Comparison of ENCODE assay signal across 8 cellular contexts in genomic region chr19:9621156-9622037, GRCh38. TPM values are rescaled to one million over a fixed set of nuclear protein-coding genes. Genes with fewer than 3 reads are reported as not detected.
DNase-seq lines count a peak whose midpoint lies in the region; ATAC-seq, FAIRE-seq and TF ChIP-seq lines count a peak whose summit lies in the region.

Gene ZNF561, minus strand, starts transcription at chr19:9621232. Its CDS starts 1,776 bp downstream, at chr19:9619456.

- no peaks in the 10 kb centered on the region for H3K9me2 ChIP-seq in SU-DHL-6 (replicated peaks; ENCODE audit: insufficient read depth, low read length)

- H3K27ac Mint-ChIP-seq in HFFc6 = peak within 1 kb of the TSS; percentile 100
- peak within 1 kb of the TSS; percentile 100 for H3K27ac Mint-ChIP-seq in activated naive CD8-positive, alpha-beta T cell treated with anti-CD3 and anti-CD28 coated beads, Interleukin-2, amount 10 ng/mL, durations not matched to agents 7 days and 5 days

- H3K9me3 ChIP-seq in SU-DHL-6 (ENCODE audit: insufficient read depth, low read length) (no peaks in the 10 kb centered on the region), pancreas (no peaks in the 10 kb centered on the region), thyroid gland (no peaks in the 10 kb centered on the region)

- peaks cover 5% of the 10 kb centered on the region for H3K27me3 Mint-ChIP-seq in HFFc6 (ENCODE audit: insufficient read depth)
- H3K27me3 Mint-ChIP-seq in activated naive CD8-positive, alpha-beta T cell treated with anti-CD3 and anti-CD28 coated beads, Interleukin-2, amount 10 ng/mL, durations not matched to agents 7 days and 5 days = no peaks in the 10 kb centered on the region

- H3K4me3 ChIP-seq in SU-DHL-6 (ENCODE audit: insufficient read depth, low read length, poor library complexity, severe bottlenecking) = peak within 1 kb of the TSS; percentile 83
- peak within 1 kb of the TSS; percentile 43 to 92 (median 84) for H3K4me3 ChIP-seq in pancreas
- peak within 1 kb of the TSS; percentile 68 to 87 (median 68) for H3K4me3 ChIP-seq in thyroid gland (replicated peaks in 1 of 3)

- H3K4me3 Mint-ChIP-seq in HFFc6 = peak within 1 kb of the TSS; percentile 100
- H3K4me3 Mint-ChIP-seq in activated naive CD8-positive, alpha-beta T cell treated with anti-CD3 and anti-CD28 coated beads, Interleukin-2, amount 10 ng/mL, durations not matched to agents 7 days and 5 days = peak within 1 kb of the TSS; percentile 97

- peak; percentile 86 for ATAC-seq in activated naive CD8-positive, alpha-beta T cell treated with anti-CD3 and anti-CD28 coated beads, Interleukin-2, amount 10 ng/mL, durations not matched to agents 7 days and 5 days (ENCODE audit: low read depth)
- peak; percentile 96 for ATAC-seq in Right ventricle myocardium superior (ENCODE audit: poor library complexity)
- peak; percentile 93 to 96 (median 95) for ATAC-seq in pancreas

- H3F3A ChIP-seq in SU-DHL-6 (ENCODE audit: insufficient read depth) = no peaks in the 10 kb centered on the region

- peaks cover 31% of the 10 kb centered on the region for H3K36me3 Mint-ChIP-seq in HFFc6 (ENCODE audit: low read depth)
- peaks cover 30% of the 10 kb centered on the region for H3K36me3 Mint-ChIP-seq in activated naive CD8-positive, alpha-beta T cell treated with anti-CD3 and anti-CD28 coated beads, Interleukin-2, amount 10 ng/mL, durations not matched to agents 7 days and 5 days

- no peak for TF ChIP-seq CTCF in HFFc6 (IDR thresholded peaks at IDR 0.05)
- no peak for TF ChIP-seq CTCF in SU-DHL-6 (IDR thresholded peaks at IDR 0.05; ENCODE audit: insufficient read depth, low read length, poor library complexity, severe bottlenecking)
- no peak for TF ChIP-seq CTCF in pancreas (IDR thresholded peaks at IDR 0.05)
- no peak for TF ChIP-seq CTCF in thyroid gland (IDR thresholded peaks at IDR 0.05)

- intact Hi-C loops in Right ventricle myocardium superior (cut with DNase I) (no loop called here), pancreas (cut with DNase I) (no loop called here), thyroid gland (cut with DNase I) (no loop called here)

- H4K20me1 ChIP-seq in SU-DHL-6 (ENCODE audit: low read depth, low read length) = no peaks in the 10 kb centered on the region

- 1 to 2% methylated on average over 33 of the region's 33 CpGs for whole genome bisulfite sequencing in pancreas, 2 donors
- WGBS in thyroid gland, 2 donors = 0 to 1% methylated on average over 27 to 31 of the region's 33 CpGs

- H3K4me1 ChIP-seq in pancreas (peaks cover 5 to 13% (median 5%) of the 10 kb centered on the region in 3 donors), thyroid gland (peaks cover 8 to 14% of the 10 kb centered on the region in 2 donors)

- in situ Hi-C loops in G401 (cut with HindIII; ENCODE audit: low sequenced_read_pairs) = no loop called here

- H3K36me3 ChIP-seq in SU-DHL-6 (ENCODE audit: low read length) = no peaks in the 10 kb centered on the region
- H3K36me3 ChIP-seq in pancreas = peaks cover 8 to 30% (median 23%) of the 10 kb centered on the region in 3 donors
- H3K36me3 ChIP-seq in thyroid gland = peaks cover 26 to 27% of the 10 kb centered on the region in 2 donors

- H3K4me1 Mint-ChIP-seq in HFFc6 (ENCODE audit: low read depth) = peaks cover 30% of the 10 kb centered on the region
- peaks cover 19% of the 10 kb centered on the region for H3K4me1 Mint-ChIP-seq in activated naive CD8-positive, alpha-beta T cell treated with anti-CD3 and anti-CD28 coated beads, Interleukin-2, amount 10 ng/mL, durations not matched to agents 7 days and 5 days

- peak; percentile 86 for DNase-seq in G401 (ENCODE audit: low spot score)
- peak; percentile 82 for DNase-seq in HFFc6
- DNase-seq in NCI-H1105 treated with DMSO at 0.1 percent for 48 hours (lab: John Stamatoyannopoulos, UW) = peak; percentile 84
- peak; percentile 88 for DNase-seq in activated naive CD8-positive, alpha-beta T cell treated with anti-CD3 and anti-CD28 coated beads, Interleukin-2, amount 10 ng/mL, durations not matched to agents 7 days and 5 days
- DNase-seq in Right ventricle myocardium superior = peak; percentile 92
- peak; percentile 75 to 91 (median 84) for DNase-seq in pancreas
- DNase-seq in thyroid gland = peak; percentile 81 to 87

- peak within 1 kb of the TSS; percentile 81 for H2AFZ ChIP-seq in SU-DHL-6 (ENCODE audit: low read depth, low read length, severe bottlenecking)

- H3K9ac ChIP-seq in SU-DHL-6 (ENCODE audit: low read length) = peak within 1 kb of the TSS; percentile 74

- H3K9me3 Mint-ChIP-seq in HFFc6 = peaks cover 8% of the 10 kb centered on the region; the same call in 1 of the 2 replicates
- H3K9me3 Mint-ChIP-seq in activated naive CD8-positive, alpha-beta T cell treated with anti-CD3 and anti-CD28 coated beads, Interleukin-2, amount 10 ng/mL, durations not matched to agents 7 days and 5 days = peaks cover 2% of the 10 kb centered on the region

- H3K27ac ChIP-seq in SU-DHL-6 (ENCODE audit: low read depth, low read length) (peak within 1 kb of the TSS; percentile 78), pancreas (peak within 1 kb of the TSS; percentile 86 to 97 (median 90)), thyroid gland (peak within 1 kb of the TSS; percentile 86 to 95 (median 91))

- POLR2A ChIA-PET in activated naive CD8-positive, alpha-beta T cell treated with anti-CD3 and anti-CD28 coated beads, Interleukin-2, amount 10 ng/mL, durations not matched to agents 7 days and 5 days (lab: Charles Lee) = interaction anchor here (1.0 to 1.2 kb wide), 5 partner anchors 147 to 243 kb away, joined by 3 to 5 read pairs (median 4); partner anchors contain the start of genes FBXL12, UBL5 and ZNF846

- H3K27me3 ChIP-seq in SU-DHL-6 (ENCODE audit: low read length) (no peaks in the 10 kb centered on the region), pancreas (no peaks in the 10 kb centered on the region), thyroid gland (no peaks in the 10 kb centered on the region)

- H3K4me2 ChIP-seq in SU-DHL-6 (ENCODE audit: low read depth, low read length, poor library complexity, severe bottlenecking) = peak within 1 kb of the TSS; percentile 79

- FAIRE-seq in pancreas (lab: Jason Lieb, UNC) = no peak

- H3K79me2 ChIP-seq in SU-DHL-6 (ENCODE audit: insufficient read depth, low read length) = peaks cover 16% of the 10 kb centered on the region

- TF ChIP-seq POLR2A in thyroid gland (IDR thresholded peaks at IDR 0.05) = peak in 1 of 2 donors; percentile 31

RNA-seq across cellular contexts. Expression of gene ZNF561, which starts in this region (rescaled TPM):
- 26.3 and 41.3 TPM in 2 replicates for total RNA-seq in G401 (2014; rRNA removed; shearing (Covaris generic))
- total RNA-seq in HFFc6 (2021; fragmentation: NEBNext Ultra II Directional; extraction: Animal tissue kit (Norgen Biotek cat#: 25700)) = 10 to 100 TPM; 25.0 to 31.6 (median 26.3) TPM
- total RNA-seq in activated naive CD8-positive, alpha-beta T cell treated with anti-CD3 and anti-CD28 coated beads, Interleukin-2, amount 10 ng/mL, durations not matched to agents 7 days and 5 days = 10 to 100 TPM; 34.0 to 39.5 TPM
- total RNA-seq in Right ventricle myocardium superior = 18.5 TPM
- total RNA-seq in pancreas = 10 to 100 TPM; 10.3 to 24.6 (median 17.8) TPM
- 10 to 100 TPM; 11.7 to 17.0 TPM for polyA plus RNA-seq in pancreas
- 10 to 100 TPM; 35.3 to 40.7 (median 39.3) TPM for total RNA-seq in thyroid gland

Comparison
In these comparisons a context has a peak if more than half of its experiments do, and no peak if none do; other contexts are left out.
1. Peak in every context shown above with its lines: DNase-seq, ATAC-seq, H3K4me3 ChIP-seq and H3K27ac ChIP-seq.